25 cellular contexts compared by ENCODE assay signal in the genomic region with DNA sequence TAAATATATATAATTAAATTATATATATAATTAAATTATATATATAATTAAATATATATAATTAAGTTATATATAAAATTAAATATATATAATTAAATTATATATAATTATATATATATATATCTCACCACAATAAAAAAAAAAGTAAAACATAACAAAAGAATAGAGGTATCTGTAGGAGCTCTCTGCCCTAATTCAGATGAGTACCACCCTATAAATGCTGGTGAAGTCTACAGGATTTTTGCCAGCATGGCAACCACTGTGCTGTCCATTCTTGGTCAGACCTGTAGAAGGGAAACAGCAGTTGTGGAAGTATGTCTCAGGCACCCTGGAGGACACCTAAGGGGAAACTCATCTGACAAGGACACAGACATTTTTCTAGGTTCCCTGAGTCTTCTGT.
"Had no signal": no experiment of that assay in that cellular context is flagged by ENCODE, and none has a peak within 500 bp of the region (broad histone marks: within the 10 kb centered on the region; RNA-seq: fewer than 3 reads in every experiment).

No MANE protein-coding gene starts in this region.

- H3K4me1 ChIP-seq: ascending aorta had no signal

- H3K4me3 ChIP-seq: ascending aorta, SJSA1 had no signal

- H3K9me3 ChIP-seq: ascending aorta had no signal

- H3K9me3 Mint-ChIP-seq: activated CD4-positive, alpha-beta T cell treated with anti-CD3 and anti-CD28 coated beads, Interleukin-2, amount 10 ng/mL, durations not matched to agents 24 days and 14 days; activated CD8-positive, alpha-beta T cell treated with anti-CD3 and anti-CD28 coated beads for 36 hours; activated naive CD4-positive, alpha-beta T cell treated with anti-CD3 and anti-CD28 coated beads for 36 hours; activated naive CD4-positive, alpha-beta T cell treated with anti-CD3 and anti-CD28 coated beads, Interleukin-2, amount 50 U/mL, for 72 hours; activated T-cell treated with anti-CD3 and anti-CD28 coated beads, Interleukin-2, amount 50 U/mL, for 4 hours; activated T-helper 1 cell treated with anti-CD3 and anti-CD28 coated beads, Interleukin-12 subunit alpha, Interleukin-12 subunit beta, Interleukin-2, Interleukin-4 antibody, amounts not matched to agents 30 ng/mL and 10 ng/mL and 1 ng/mL, durations not matched to agents 14 hours and 24 hours and 36 hours had no signal

- H3K27me3 Mint-ChIP-seq: activated CD4-positive, alpha-beta T cell treated with anti-CD3 and anti-CD28 coated beads, Interleukin-2, amount 10 ng/mL, durations not matched to agents 24 days and 14 days; activated CD8-positive, alpha-beta T cell treated with anti-CD3 and anti-CD28 coated beads for 36 hours had no signal

- DNase-seq: activated CD4-positive, alpha-beta T cell treated with anti-CD3 and anti-CD28 coated beads, Interleukin-2, amount 10 ng/mL, durations not matched to agents 24 days and 14 days; activated CD4-positive, alpha-beta T cell treated with anti-CD3 and anti-CD28 coated beads, Interleukin-2, amount 50 U/mL, for 4 hours; activated CD8-positive, alpha-beta memory T cell treated with anti-CD3 and anti-CD28 coated beads, Interleukin-2, amount 50 U/mL, for 4 hours; activated CD8-positive, alpha-beta T cell treated with anti-CD3 and anti-CD28 coated beads for 36 hours; activated gamma-delta T cell treated with Interleukin-2 at 50 U/mL for 16 hours; activated naive CD4-positive, alpha-beta T cell treated with anti-CD3 and anti-CD28 coated beads for 36 hours; activated T-cell treated with anti-CD3 and anti-CD28 coated beads for 4 hours; activated T-cell treated with anti-CD3 and anti-CD28 coated beads, Interleukin-2, amount 50 U/mL, for 4 hours; amygdala; NCI-H1105; NCI-H1436; NCI-H1694; NCI-H1930; NCI-H2081 treated with DMSO at 0.1 percent for 48 hours; NCI-H226; NCI-H446 treated with DMSO at 0.1 percent for 48 hours; NCI-H524; RPMI8226; SHP77 treated with DMSO at 0.1 percent for 48 hours; T1000 had no signal

- H3K27ac ChIP-seq: ascending aorta, SJSA1 had no signal

- H3K27me3 ChIP-seq: ascending aorta, SJSA1 had no signal

- H3K4me3 Mint-ChIP-seq: activated CD4-positive, alpha-beta T cell treated with anti-CD3 and anti-CD28 coated beads, Interleukin-2, amount 10 ng/mL, durations not matched to agents 24 days and 14 days; activated CD8-positive, alpha-beta T cell treated with anti-CD3 and anti-CD28 coated beads for 36 hours; activated naive CD4-positive, alpha-beta T cell treated with anti-CD3 and anti-CD28 coated beads for 36 hours; activated T-cell treated with anti-CD3 and anti-CD28 coated beads, Interleukin-2, amount 50 U/mL, for 4 hours; activated T-helper 1 cell treated with anti-CD3 and anti-CD28 coated beads, Interleukin-12 subunit alpha, Interleukin-12 subunit beta, Interleukin-2, Interleukin-4 antibody, amounts not matched to agents 30 ng/mL and 10 ng/mL and 1 ng/mL, durations not matched to agents 14 hours and 24 hours and 36 hours had no signal

- ATAC-seq: activated CD8-positive, alpha-beta T cell treated with anti-CD3 and anti-CD28 coated beads for 36 hours; activated naive CD4-positive, alpha-beta T cell treated with anti-CD3 and anti-CD28 coated beads, Interleukin-2, amount 50 U/mL, for 72 hours; activated T-cell treated with anti-CD3 and anti-CD28 coated beads, Interleukin-2, amount 50 U/mL, for 4 hours; Panc1 had no signal

- H3K27ac Mint-ChIP-seq: activated CD8-positive, alpha-beta T cell treated with anti-CD3 and anti-CD28 coated beads for 36 hours; activated naive CD4-positive, alpha-beta T cell treated with anti-CD3 and anti-CD28 coated beads for 36 hours; activated naive CD4-positive, alpha-beta T cell treated with anti-CD3 and anti-CD28 coated beads, Interleukin-2, amount 50 U/mL, for 72 hours; activated T-helper 1 cell treated with anti-CD3 and anti-CD28 coated beads, Interleukin-12 subunit alpha, Interleukin-12 subunit beta, Interleukin-2, Interleukin-4 antibody, amounts not matched to agents 30 ng/mL and 10 ng/mL and 1 ng/mL, durations not matched to agents 14 hours and 24 hours and 36 hours had no signal

- H3K36me3 ChIP-seq: ascending aorta, SJSA1 had no signal
